In the genomic region with DNA sequence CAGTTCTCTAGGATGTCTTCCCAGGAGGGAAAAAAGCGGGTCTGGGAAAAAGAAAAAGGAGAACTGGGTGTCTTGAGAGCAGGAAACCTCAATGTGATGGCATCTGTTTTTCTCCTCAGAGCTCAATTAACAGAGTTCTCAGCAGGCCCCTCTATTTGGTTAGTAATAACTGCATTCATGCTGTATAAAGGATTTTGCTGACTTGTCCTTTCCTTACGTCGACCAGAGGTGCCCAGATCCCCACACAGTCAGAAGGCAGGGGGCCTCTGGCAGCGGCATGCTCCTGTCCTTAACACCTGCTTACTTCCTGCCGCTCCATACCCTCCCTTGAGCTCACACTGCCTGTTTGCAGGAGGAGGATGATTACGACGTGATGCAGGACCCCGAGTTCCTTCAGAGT, we compare ENCODE assay signal across 1 cellular context.
TF ChIP-seq lines count a peak whose summit lies in the region.

No MANE protein-coding gene starts in this region.

TF ChIP-seq in HepG2, 621 proteins besides CTCF, POLR2A, EP300 and RAD21:
- peak; percentile 35; the same call in 1 of the 2 replicates for TF ChIP-seq MAFF (IDR thresholded peaks at IDR 0.05; ENCODE audit: low read depth, low read length)
- TF ChIP-seq, protein P1, sequence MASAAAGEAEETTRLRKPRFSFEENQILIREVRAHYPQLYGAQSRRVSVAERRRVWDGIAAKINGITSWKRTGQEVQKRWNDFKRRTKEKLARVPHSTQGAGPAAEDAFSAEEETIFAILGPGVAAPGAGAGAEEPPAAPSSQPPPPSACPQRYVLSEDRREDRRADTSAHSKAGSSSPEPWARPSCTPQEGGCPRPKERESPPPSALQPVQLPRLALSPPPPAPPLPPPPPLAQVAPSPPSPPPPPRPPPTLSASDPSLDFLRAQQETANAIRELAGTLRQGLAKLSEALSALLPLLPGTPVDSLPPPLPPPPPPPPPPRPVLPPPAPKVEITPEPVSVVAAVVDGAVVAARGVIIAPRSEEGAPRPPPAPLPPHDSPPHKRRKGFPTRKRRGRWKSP (CRISPR knock-in tag; IDR thresholded peaks at IDR 0.05) = no peak
- peak; percentile 43 to 63; a peak in 3 of 4 replicates for TF ChIP-seq MAFK (conservative IDR thresholded peaks at IDR 0.05 in 1 of 2, IDR thresholded peaks at IDR 0.05 in 1 of 2; ENCODE audit: low read length in 2 of 2)
